Comparison of ENCODE assay signal across 8 cellular contexts in genomic region chr20:4956200-4956810, GRCh38. TPM values are rescaled to one million over a fixed set of nuclear protein-coding genes. Genes with fewer than 3 reads are reported as not detected.
DNase-seq lines count a peak whose midpoint lies in the region; ATAC-seq, FAIRE-seq and TF ChIP-seq lines count a peak whose summit lies in the region.

No MANE protein-coding gene starts in this region.

- no peaks in the 10 kb centered on the region for H3F3A ChIP-seq in Loucy (ENCODE audit: low read depth)

- no peak overlapping the region for H3K9ac ChIP-seq in Loucy (ENCODE audit: low read depth, low read length, poor library complexity, severe bottlenecking)

- peaks cover 20% of the 10 kb centered on the region; the same call in 1 of the 2 replicates for H3K79me2 ChIP-seq in Loucy (ENCODE audit: insufficient read depth, low read length)

- H3K27me3 ChIP-seq in Loucy (ENCODE audit: insufficient read depth, low read length, poor library complexity, severe bottlenecking): no peaks in the 10 kb centered on the region

- no peak overlapping the region for H3K4me3 Mint-ChIP-seq in endothelial cell (ENCODE audit: unreplicated experiment)
- no peak overlapping the region for H3K4me3 Mint-ChIP-seq in nephron

- H3K9me3 Mint-ChIP-seq in endothelial cell (ENCODE audit: unreplicated experiment): no peaks in the 10 kb centered on the region
- H3K9me3 Mint-ChIP-seq in nephron: peaks cover 5% of the 10 kb centered on the region

- ATAC-seq in HG02759 (IDR thresholded peaks at IDR 0.05; ENCODE audit: unreplicated experiment) (no peak), GM21526 (IDR thresholded peaks at IDR 0.05; ENCODE audit: low FRiP score, unreplicated experiment) (no peak)

- TF ChIP-seq CTCF in Loucy (conservative IDR thresholded peaks at IDR 0.05; ENCODE audit: low read length) (peak; percentile 90), endothelial cell (IDR thresholded peaks at IDR 0.05; ENCODE audit: unreplicated experiment) (peak; percentile 89), nephron (IDR thresholded peaks at IDR 0.05; ENCODE audit: unreplicated experiment in 3 of 3) (peak; percentile 85)

- H3K4me1 Mint-ChIP-seq in endothelial cell (ENCODE audit: unreplicated experiment) (peaks cover 12% of the 10 kb centered on the region), nephron (peaks cover 1% of the 10 kb centered on the region)

- peaks cover under 1% of the 10 kb centered on the region for H3K4me1 ChIP-seq in Loucy (ENCODE audit: insufficient read depth, low read length, poor library complexity, severe bottlenecking)

- no peak overlapping the region for H3K4me3 ChIP-seq in Loucy (ENCODE audit: low read length, poor library complexity, severe bottlenecking)

- H3K27me3 Mint-ChIP-seq in endothelial cell (ENCODE audit: unreplicated experiment) (peaks cover under 1% of the 10 kb centered on the region), nephron (ENCODE audit: low read depth) (no peaks in the 10 kb centered on the region)

- peak; percentile 95 for FAIRE-seq in G401.6 (lab: Jason Lieb, UNC)

- H2AFZ ChIP-seq in Loucy (ENCODE audit: low read length): no peak overlapping the region

- no peaks in the 10 kb centered on the region for H3K9me2 ChIP-seq in Loucy (replicated peaks; ENCODE audit: low read depth, low read length)

- H3K27ac Mint-ChIP-seq in endothelial cell (ENCODE audit: unreplicated experiment) (no peak overlapping the region), nephron (no peak overlapping the region)

- H3K36me3 Mint-ChIP-seq in endothelial cell (ENCODE audit: low read depth, unreplicated experiment): peaks cover 6% of the 10 kb centered on the region
- peaks cover 6% of the 10 kb centered on the region for H3K36me3 Mint-ChIP-seq in nephron (ENCODE audit: low read depth)

- H3K36me3 ChIP-seq in Loucy (ENCODE audit: insufficient read depth, low read length): peaks cover 4% of the 10 kb centered on the region; the same call in 1 of the 2 replicates

- no peak overlapping the region for H3K4me2 ChIP-seq in Loucy (ENCODE audit: low read depth, low read length, poor library complexity, severe bottlenecking)

- H3K9me3 ChIP-seq in Loucy (ENCODE audit: insufficient read depth, low read depth, low read length): no peaks in the 10 kb centered on the region

- peaks cover 10% of the 10 kb centered on the region for H4K20me1 ChIP-seq in Loucy (ENCODE audit: insufficient read depth, low read length, poor library complexity, severe bottlenecking)

- peak; percentile 72 for DNase-seq in RPMI8226
- no peak for DNase-seq in endothelial cell (ENCODE audit: low spot score)
- no peak for DNase-seq in nucleus accumbens (lab: John Stamatoyannopoulos, UW)

RNA-seq across cellular contexts. Expression of gene SLC23A2, which starts 45.0 kb away (rescaled TPM):
- 71.3 TPM for total RNA-seq in endothelial cell (ENCODE audit: unreplicated experiment)
